In genomic region chr21:34404742-34405141, GRCh38 we compare ENCODE assay signal across 12 cellular contexts. TPM values are rescaled to one million over a fixed set of nuclear protein-coding genes. Genes with fewer than 3 reads are reported as not detected.
"Had no signal": no experiment of that assay in that cellular context is flagged by ENCODE, and none has a peak within 500 bp of the region (broad histone marks: within the 10 kb centered on the region; RNA-seq: fewer than 3 reads in every experiment).

No MANE protein-coding gene starts in this region.

RNA-seq across cellular contexts. Expression of gene SMIM34, which starts 19.0 kb away (rescaled TPM):
- total RNA-seq: OCI-LY7, PC-3, PC-9, Peyer's patch, Right ventricle myocardium inferior, Right ventricle myocardium superior, RPMI7951, SJCRH30, SJSA1, SK-MEL-5, T-cell had no signal
- polyA plus RNA-seq: SK-N-SH had no signal

RNA-seq across cellular contexts. Expression of gene KCNE2, which starts 40.9 kb away (rescaled TPM):
- total RNA-seq: OCI-LY7, PC-3, PC-9, Peyer's patch, Right ventricle myocardium inferior, Right ventricle myocardium superior, RPMI7951, SJSA1, SK-MEL-5 had no signal
